19 cellular contexts compared by ENCODE assay signal in genomic region chr6:87122477-87122876, GRCh38. TPM values are rescaled to one million over a fixed set of nuclear protein-coding genes. Genes with fewer than 3 reads are reported as not detected.
DNase-seq lines count a peak whose midpoint lies in the region; ATAC-seq, FAIRE-seq and TF ChIP-seq lines count a peak whose summit lies in the region.
"Had no signal": no experiment of that assay in that cellular context is flagged by ENCODE, and none has a peak within 500 bp of the region (broad histone marks: within the 10 kb centered on the region; RNA-seq: fewer than 3 reads in every experiment).

No MANE protein-coding gene starts in this region.

- no peaks in the 10 kb centered on the region for H3K9me3 ChIP-seq in heart left ventricle
- no peaks in the 10 kb centered on the region for H3K9me3 ChIP-seq in astrocyte (ENCODE audit: insufficient read depth, low read depth, low read length)
- H3K9me3 ChIP-seq in esophagus muscularis mucosa = no peaks in the 10 kb centered on the region
- H3K9me3 ChIP-seq in neuronal stem cell (replicated peaks in 1 of 2; ENCODE audit: control insufficient read depth in 2 of 2, insufficient read depth in 1 of 2, low read depth in 1 of 2, low read length in 2 of 2) = peaks cover 0 to 2% of the 10 kb centered on the region in 2 donors
- no peaks in the 10 kb centered on the region for H3K9me3 ChIP-seq in esophagus squamous epithelium
- H3K9me3 ChIP-seq: Caco-2 had no signal

- no peaks in the 10 kb centered on the region for H3K36me3 Mint-ChIP-seq in astrocyte (ENCODE audit: low read depth, unreplicated experiment)

- H3K27ac Mint-ChIP-seq in astrocyte (ENCODE audit: unreplicated experiment) = no peak overlapping the region

- H3K27ac ChIP-seq in heart left ventricle = no peak overlapping the region
- no peak overlapping the region for H3K27ac ChIP-seq in astrocyte (ENCODE audit: low read depth, low read length)
- no peak overlapping the region for H3K27ac ChIP-seq in esophagus muscularis mucosa (replicated peaks in 1 of 4)
- no peak overlapping the region for H3K27ac ChIP-seq in neuronal stem cell (replicated peaks; ENCODE audit: low read length)
- H3K27ac ChIP-seq in esophagus squamous epithelium = no peak overlapping the region
- H3K27ac ChIP-seq: PC-9 had no signal

- no peaks in the 10 kb centered on the region for H3K27me3 Mint-ChIP-seq in astrocyte (ENCODE audit: low read depth, unreplicated experiment)

- no peak overlapping the region for H3K18ac ChIP-seq in neuronal stem cell (ENCODE audit: low read length)

- no peak for DNase-seq in heart left ventricle
- DNase-seq in left cardiac atrium = no peak
- no peak for DNase-seq in astrocyte (ENCODE audit: low read depth)
- no peak for DNase-seq in esophagus muscularis mucosa (ENCODE audit: extremely low spot score)
- no peak for DNase-seq in neuronal stem cell (ENCODE audit: low spot score)
- no peak for DNase-seq in AG08396 (ENCODE audit: low spot score)
- no peak for DNase-seq in esophagus squamous epithelium (lab: John Stamatoyannopoulos, UW)
- DNase-seq: AML-193, Caco-2, MM.1S, NCI-H1105, NCI-H1694 treated with DMSO at 0.1 percent for 48 hours, NCI-H446, PC-9 had no signal

- H3K9me3 Mint-ChIP-seq in astrocyte (ENCODE audit: unreplicated experiment) = peaks cover 5% of the 10 kb centered on the region

- H3K23ac ChIP-seq in neuronal stem cell (ENCODE audit: low read depth, low read length, poor library complexity) = peak overlapping the region; percentile 35

- peak overlapping the region; percentile 5 for H2BK120ac ChIP-seq in neuronal stem cell (ENCODE audit: low read depth, low read length)

- peak overlapping the region in 7 of 12 donors; percentile 10 to 39 (median 24) for H3K4me3 ChIP-seq in heart left ventricle
- H3K4me3 ChIP-seq in astrocyte (ENCODE audit: insufficient read depth, low read depth, low read length) = no peak overlapping the region
- H3K4me3 ChIP-seq in esophagus muscularis mucosa = peak overlapping the region in 3 of 4 donors; percentile 3 to 37 (median 32)
- no peak overlapping the region for H3K4me3 ChIP-seq in neuronal stem cell (ENCODE audit: low read length in 2 of 2)
- peak overlapping the region in 1 of 4 donors; percentile 10 for H3K4me3 ChIP-seq in esophagus squamous epithelium
- H3K4me3 ChIP-seq: PC-9 had no signal

- WGBS in heart left ventricle, 4 donors = 36 to 52% (median 43%) methylated on average over 25 to 51 of the region's 51 CpGs
- WGBS in esophagus muscularis mucosa = 60% methylated on average over 16 of the region's 51 CpGs
- no CpG with 5 or more reads among the region's 51 CpGs for WGBS in neuronal stem cell (ENCODE audit: extremely low coverage in 2 of 2, insufficient read length in 2 of 2, insufficient replicate concordance in 1 of 2), 2 donors
- WGBS in esophagus squamous epithelium, 2 donors = 54% methylated on average over 10 of the region's 51 CpGs; no CpG with 5 or more reads in 1 of the 2 donors

- intact Hi-C loops in heart left ventricle (cut with DNase I) (no loop called here), left cardiac atrium (cut with DNase I) (no loop called here), esophagus muscularis mucosa (cut with DNase I) (no loop called here), esophagus squamous epithelium (cut with DNase I) (no loop called here)

- H2AFZ ChIP-seq in astrocyte (ENCODE audit: low read depth, low read length) = no peak overlapping the region
- H2AFZ ChIP-seq in neuronal stem cell (ENCODE audit: low read length) = no peak overlapping the region
- H2AFZ ChIP-seq: PC-9 had no signal

- H3K4ac ChIP-seq in neuronal stem cell (ENCODE audit: low read length) = no peak overlapping the region

- no peaks in the 10 kb centered on the region for H3K79me2 ChIP-seq in astrocyte (ENCODE audit: insufficient read depth, low read length)

- ATAC-seq in heart left ventricle (no peak), left cardiac atrium (no peak), GM19324 (IDR thresholded peaks at IDR 0.05; ENCODE audit: low FRiP score, unreplicated experiment) (no peak)

- no peak overlapping the region for H3K14ac ChIP-seq in neuronal stem cell (ENCODE audit: low read length)

- H3K4me1 ChIP-seq in heart left ventricle = peaks cover 0 to 4% (median 0%) of the 10 kb centered on the region in 12 donors
- no peaks in the 10 kb centered on the region for H3K4me1 ChIP-seq in astrocyte (ENCODE audit: insufficient read depth, low read length)
- peaks cover 0 to 4% (median 0%) of the 10 kb centered on the region in 4 donors for H3K4me1 ChIP-seq in esophagus muscularis mucosa
- H3K4me1 ChIP-seq in neuronal stem cell (ENCODE audit: control insufficient read depth in 2 of 2, insufficient read depth in 1 of 2, low read depth in 1 of 2, low read length in 2 of 2) = no peaks in the 10 kb centered on the region
- H3K4me1 ChIP-seq in esophagus squamous epithelium = no peaks in the 10 kb centered on the region
- H3K4me1 ChIP-seq: Caco-2 had no signal

- TF ChIP-seq EP300 in esophagus muscularis mucosa (IDR thresholded peaks at IDR 0.05) = no peak

- no peak for FAIRE-seq in astrocyte (lab: Jason Lieb, UNC)
- FAIRE-seq: GM12891 had no signal

- no peak overlapping the region for H2BK5ac ChIP-seq in neuronal stem cell (ENCODE audit: low read length)

- no peak for TF ChIP-seq CTCF in heart left ventricle (IDR thresholded peaks at IDR 0.05)
- TF ChIP-seq CTCF in astrocyte (IDR thresholded peaks at IDR 0.05; ENCODE audit: insufficient read depth, low read depth, low read length) = no peak
- TF ChIP-seq CTCF in esophagus muscularis mucosa (IDR thresholded peaks at IDR 0.05) = no peak
- TF ChIP-seq CTCF in esophagus squamous epithelium (IDR thresholded peaks at IDR 0.05) = no peak

- H3K4me1 Mint-ChIP-seq in astrocyte (ENCODE audit: low read depth, unreplicated experiment) = no peaks in the 10 kb centered on the region

- no peaks in the 10 kb centered on the region for H3K79me1 ChIP-seq in neuronal stem cell (ENCODE audit: low read depth, low read length)

- H4K91ac ChIP-seq in neuronal stem cell (ENCODE audit: low read depth, low read length, poor library complexity) = no peak overlapping the region

- no peak overlapping the region for H3K9ac ChIP-seq in astrocyte (ENCODE audit: low read length)
- no peak overlapping the region for H3K9ac ChIP-seq in neuronal stem cell (ENCODE audit: low read depth, low read length, poor library complexity)

- peak overlapping the region; percentile 65 for H4K8ac ChIP-seq in neuronal stem cell (ENCODE audit: low read depth, low read length)

- no peaks in the 10 kb centered on the region for H3K36me3 ChIP-seq in heart left ventricle
- H3K36me3 ChIP-seq in astrocyte (ENCODE audit: insufficient read depth, low read length) = no peaks in the 10 kb centered on the region
- no peaks in the 10 kb centered on the region for H3K36me3 ChIP-seq in esophagus muscularis mucosa
- no peaks in the 10 kb centered on the region for H3K36me3 ChIP-seq in neuronal stem cell (replicated peaks in 1 of 2; ENCODE audit: control insufficient read depth in 2 of 2, insufficient read depth in 2 of 2, low read length in 2 of 2)
- no peaks in the 10 kb centered on the region for H3K36me3 ChIP-seq in esophagus squamous epithelium

- peaks cover 0 to 24% (median 10%) of the 10 kb centered on the region in 9 donors for H3K27me3 ChIP-seq in heart left ventricle
- H3K27me3 ChIP-seq in astrocyte (ENCODE audit: insufficient read depth, low read length) = no peaks in the 10 kb centered on the region
- H3K27me3 ChIP-seq in esophagus muscularis mucosa = peaks cover 0 to 20% (median 2%) of the 10 kb centered on the region in 4 donors
- no peaks in the 10 kb centered on the region for H3K27me3 ChIP-seq in neuronal stem cell (ENCODE audit: control insufficient read depth in 3 of 3, insufficient read depth in 3 of 3, low read depth in 1 of 3, low read length in 3 of 3)
- peaks cover 0 to 14% (median 0%) of the 10 kb centered on the region in 4 donors for H3K27me3 ChIP-seq in esophagus squamous epithelium

- H3K4me3 Mint-ChIP-seq in astrocyte (ENCODE audit: unreplicated experiment) = no peak overlapping the region

- H2AK5ac ChIP-seq in neuronal stem cell (ENCODE audit: low read depth, low read length) = no peak overlapping the region

- no peak overlapping the region for H2BK12ac ChIP-seq in neuronal stem cell (ENCODE audit: low read length)

- no peak overlapping the region for H2BK15ac ChIP-seq in neuronal stem cell (ENCODE audit: low read length)

- peak overlapping the region; percentile 40 for H3K4me2 ChIP-seq in astrocyte (ENCODE audit: low read length)
- no peak overlapping the region for H3K4me2 ChIP-seq in neuronal stem cell (ENCODE audit: insufficient read depth, low read length, poor library complexity, severe bottlenecking)
- H3K4me2 ChIP-seq: PC-9 had no signal

- no peaks in the 10 kb centered on the region for H4K20me1 ChIP-seq in astrocyte (ENCODE audit: insufficient read depth, low read length)

- TF ChIP-seq POLR2A in heart left ventricle (IDR thresholded peaks at IDR 0.05) (no peak), esophagus muscularis mucosa (IDR thresholded peaks at IDR 0.05; ENCODE audit: low read depth) (no peak), esophagus squamous epithelium (IDR thresholded peaks at IDR 0.05) (no peak)

RNA-seq across cellular contexts. Expression of gene CGA, which starts 27.6 kb away (rescaled TPM):
- total RNA-seq in heart left ventricle (under 1 TPM in 2 of 9 donors, not detected in 7; 0.49 to 0.89 TPM), left cardiac atrium (1 to 10 TPM; 1.2 to 5.6 TPM), astrocyte (1.5 and 2.0 TPM in 2 replicates), esophagus muscularis mucosa (not detected), esophagus squamous epithelium (not detected)
- under 1 TPM in 1 of 2 donors, not detected in 1; 0.40 TPM for polyA plus RNA-seq in heart left ventricle
- polyA plus RNA-seq in neuronal stem cell (2013, experiment 1 of 2) = not detected
- polyA plus RNA-seq in neuronal stem cell (2013, experiment 2 of 2) = not detected
- total RNA-seq: A172, Caco-2, G401, H4, PC-9 had no signal

RNA-seq across cellular contexts. Expression of gene ZNF292, which starts 32.9 kb away (rescaled TPM):
- total RNA-seq in heart left ventricle (10 to 100 TPM; 13.6 to 35.8 (median 28.1) TPM), left cardiac atrium (10 to 100 TPM; 37.1 to 39.1 TPM), astrocyte (26.7 and 31.5 TPM in 2 replicates), esophagus muscularis mucosa (10 to 100 TPM; 28.3 to 44.9 (median 32.2) TPM), esophagus squamous epithelium (10 to 100 TPM; 16.5 to 38.9 (median 17.3) TPM)
- 1 to 10 TPM; 4.0 to 5.6 TPM for polyA plus RNA-seq in heart left ventricle
- polyA plus RNA-seq in neuronal stem cell (2013, experiment 1 of 2) = 25.0 TPM
- 27.0 TPM for polyA plus RNA-seq in neuronal stem cell (2013, experiment 2 of 2)

Comparison
In these comparisons a context has a peak if more than half of its experiments do, and no peak if none do; other contexts are left out.
1. H3K4me3 ChIP-seq: peak in heart left ventricle (7 of 12) and esophagus muscularis mucosa (3 of 4); none in astrocyte (single experiment) and neuronal stem cell (0 of 2).